In genomic region chr3:186281172-186281571, GRCh38 we compare ENCODE assay signal across 13 cellular contexts.
A peak's percentile ranks its signal among the peaks of the same experiment; 100 is the strongest.
DNase-seq lines count a peak whose midpoint lies in the region; ATAC-seq, FAIRE-seq and TF ChIP-seq lines count a peak whose summit lies in the region.
"Had no signal": no experiment of that assay in that cellular context is flagged by ENCODE, and none has a peak within 500 bp of the region (broad histone marks: within the 10 kb centered on the region; RNA-seq: fewer than 3 reads in every experiment).

No MANE protein-coding gene starts in this region.

- peak; percentile 86 for DNase-seq in Daoy (ENCODE audit: low read depth)
- DNase-seq in RCC 7860 (ENCODE audit: low spot score), result peak; percentile 37
- DNase-seq in esophagus muscularis mucosa (ENCODE audit: extremely low spot score), result no peak
- peak; percentile 70 for DNase-seq in skeletal muscle cell (ENCODE audit: low read depth)
- no peak for DNase-seq in dorsolateral prefrontal cortex
- no peak for DNase-seq in substantia nigra (lab: John Stamatoyannopoulos, UW)
- DNase-seq in T1000 (lab: John Stamatoyannopoulos, UW), result no peak
- DNase-seq: body of pancreas, immature natural killer cell, natural killer cell, NCI-H2227 treated with DMSO at 0.1 percent for 48 hours had no signal

- H3K9me3 ChIP-seq in esophagus muscularis mucosa, result no peaks in the 10 kb centered on the region
- H3K9me3 ChIP-seq: body of pancreas had no signal

- peaks cover 14 to 65% (median 48%) of the 10 kb centered on the region in 4 donors for H3K36me3 ChIP-seq in esophagus muscularis mucosa

- TF ChIP-seq EP300 in esophagus muscularis mucosa (IDR thresholded peaks at IDR 0.05), result no peak

- H3K4me3 ChIP-seq in esophagus muscularis mucosa (no peak overlapping the region), skeletal muscle cell (ENCODE audit: low read depth, low read length) (no peak overlapping the region), dorsolateral prefrontal cortex (no peak overlapping the region)
- H3K4me3 ChIP-seq: body of pancreas had no signal

- H3K4me1 ChIP-seq in esophagus muscularis mucosa, result peaks cover 3 to 47% (median 37%) of the 10 kb centered on the region in 4 donors
- H3K4me1 ChIP-seq: body of pancreas had no signal

- TF ChIP-seq CTCF in esophagus muscularis mucosa (IDR thresholded peaks at IDR 0.05) (no peak), dorsolateral prefrontal cortex (IDR thresholded peaks at IDR 0.05 in 54 of 56, conservative IDR thresholded peaks at IDR 0.05 in 2 of 56; ENCODE audit: low read depth in 1 of 56, partially characterized antibody in 56 of 56) (no peak)

- H3K27ac ChIP-seq in esophagus muscularis mucosa (replicated peaks in 1 of 4) (peak overlapping the region; percentile 58 to 72 (median 65)), dorsolateral prefrontal cortex (peak overlapping the region in 2 of 59 donors; percentile 6 to 9), substantia nigra (ENCODE audit: low read depth, low read length, poor library complexity, severe bottlenecking) (no peak overlapping the region)
- H3K27ac ChIP-seq: body of pancreas had no signal

- H3K27me3 ChIP-seq in esophagus muscularis mucosa (no peaks in the 10 kb centered on the region), dorsolateral prefrontal cortex (no peaks in the 10 kb centered on the region)
- H3K27me3 ChIP-seq: body of pancreas had no signal

- WGBS in esophagus muscularis mucosa, result 7% methylated on average over 2 of the region's 2 CpGs

- intact Hi-C loops in esophagus muscularis mucosa (cut with DNase I) (loop anchor here (5.0 kb wide), 1 partner anchor 81 kb away; the partner anchor contains the start of gene DGKG), dorsolateral prefrontal cortex (cut with DNase I) (no loop called here)

- no peak for FAIRE-seq in RCC 7860 (lab: Jason Lieb, UNC)

- no peak for TF ChIP-seq POLR2A in esophagus muscularis mucosa (IDR thresholded peaks at IDR 0.05; ENCODE audit: low read depth)

- ATAC-seq in GM19324 (IDR thresholded peaks at IDR 0.05; ENCODE audit: low FRiP score, unreplicated experiment), result no peak
- ATAC-seq: body of pancreas, esophagus mucosa, natural killer cell had no signal

Comparison
In these comparisons a context has a peak if more than half of its experiments do, and no peak if none do; other contexts are left out.
1. DNase-seq: peak in Daoy (single experiment), RCC 7860 (single experiment) and skeletal muscle cell (single experiment); none in esophagus muscularis mucosa (single experiment), dorsolateral prefrontal cortex (0 of 10), substantia nigra (0 of 49) and T1000 (single experiment).